Comparison of ENCODE assay signal across 1 cellular context in the genomic region with DNA sequence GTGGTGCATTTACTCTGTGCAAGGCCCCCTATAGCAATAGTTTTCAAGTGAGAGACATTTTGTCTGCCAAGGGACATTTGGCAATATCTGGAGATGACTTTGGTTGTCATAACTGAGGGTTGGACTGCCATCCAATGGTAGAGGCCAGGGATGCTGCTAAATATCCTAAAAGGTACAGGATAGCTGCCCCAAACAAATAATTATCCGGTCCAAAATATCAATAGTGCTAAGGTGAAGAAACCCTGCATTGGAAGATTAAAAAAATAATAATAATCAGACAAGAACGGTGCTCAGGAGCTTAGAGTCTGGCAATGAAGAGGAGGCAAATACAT.
TF ChIP-seq lines count a peak whose summit lies in the region.

No MANE protein-coding gene starts in this region.

TF ChIP-seq in H1, 55 proteins besides CTCF, POLR2A, EP300 and RAD21:
- no peak for TF ChIP-seq TAF7 (optimal IDR thresholded peaks at IDR 0.05; ENCODE audit: borderline replicate concordance, low read depth, low read length)
- no peak for TF ChIP-seq SIN3A (conservative IDR thresholded peaks at IDR 0.05 in 1 of 2, IDR thresholded peaks at IDR 0.05 in 1 of 2; ENCODE audit: low read depth in 1 of 2, low read length in 2 of 2)
- TF ChIP-seq JUN (IDR thresholded peaks at IDR 0.05; ENCODE audit: low read depth, low read length), result no peak
- TF ChIP-seq RFX5 (IDR thresholded peaks at IDR 0.05; ENCODE audit: borderline replicate concordance, low read depth, low read length), result no peak
- no peak for TF ChIP-seq CREB1 (IDR thresholded peaks at IDR 0.05)
- TF ChIP-seq, protein P1, sequence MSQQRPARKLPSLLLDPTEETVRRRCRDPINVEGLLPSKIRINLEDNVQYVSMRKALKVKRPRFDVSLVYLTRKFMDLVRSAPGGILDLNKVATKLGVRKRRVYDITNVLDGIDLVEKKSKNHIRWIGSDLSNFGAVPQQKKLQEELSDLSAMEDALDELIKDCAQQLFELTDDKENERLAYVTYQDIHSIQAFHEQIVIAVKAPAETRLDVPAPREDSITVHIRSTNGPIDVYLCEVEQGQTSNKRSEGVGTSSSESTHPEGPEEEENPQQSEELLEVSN (IDR thresholded peaks at IDR 0.05), result no peak
- TF ChIP-seq SP4 (IDR thresholded peaks at IDR 0.05; ENCODE audit: low read length), result no peak
- TF ChIP-seq, protein P2, sequence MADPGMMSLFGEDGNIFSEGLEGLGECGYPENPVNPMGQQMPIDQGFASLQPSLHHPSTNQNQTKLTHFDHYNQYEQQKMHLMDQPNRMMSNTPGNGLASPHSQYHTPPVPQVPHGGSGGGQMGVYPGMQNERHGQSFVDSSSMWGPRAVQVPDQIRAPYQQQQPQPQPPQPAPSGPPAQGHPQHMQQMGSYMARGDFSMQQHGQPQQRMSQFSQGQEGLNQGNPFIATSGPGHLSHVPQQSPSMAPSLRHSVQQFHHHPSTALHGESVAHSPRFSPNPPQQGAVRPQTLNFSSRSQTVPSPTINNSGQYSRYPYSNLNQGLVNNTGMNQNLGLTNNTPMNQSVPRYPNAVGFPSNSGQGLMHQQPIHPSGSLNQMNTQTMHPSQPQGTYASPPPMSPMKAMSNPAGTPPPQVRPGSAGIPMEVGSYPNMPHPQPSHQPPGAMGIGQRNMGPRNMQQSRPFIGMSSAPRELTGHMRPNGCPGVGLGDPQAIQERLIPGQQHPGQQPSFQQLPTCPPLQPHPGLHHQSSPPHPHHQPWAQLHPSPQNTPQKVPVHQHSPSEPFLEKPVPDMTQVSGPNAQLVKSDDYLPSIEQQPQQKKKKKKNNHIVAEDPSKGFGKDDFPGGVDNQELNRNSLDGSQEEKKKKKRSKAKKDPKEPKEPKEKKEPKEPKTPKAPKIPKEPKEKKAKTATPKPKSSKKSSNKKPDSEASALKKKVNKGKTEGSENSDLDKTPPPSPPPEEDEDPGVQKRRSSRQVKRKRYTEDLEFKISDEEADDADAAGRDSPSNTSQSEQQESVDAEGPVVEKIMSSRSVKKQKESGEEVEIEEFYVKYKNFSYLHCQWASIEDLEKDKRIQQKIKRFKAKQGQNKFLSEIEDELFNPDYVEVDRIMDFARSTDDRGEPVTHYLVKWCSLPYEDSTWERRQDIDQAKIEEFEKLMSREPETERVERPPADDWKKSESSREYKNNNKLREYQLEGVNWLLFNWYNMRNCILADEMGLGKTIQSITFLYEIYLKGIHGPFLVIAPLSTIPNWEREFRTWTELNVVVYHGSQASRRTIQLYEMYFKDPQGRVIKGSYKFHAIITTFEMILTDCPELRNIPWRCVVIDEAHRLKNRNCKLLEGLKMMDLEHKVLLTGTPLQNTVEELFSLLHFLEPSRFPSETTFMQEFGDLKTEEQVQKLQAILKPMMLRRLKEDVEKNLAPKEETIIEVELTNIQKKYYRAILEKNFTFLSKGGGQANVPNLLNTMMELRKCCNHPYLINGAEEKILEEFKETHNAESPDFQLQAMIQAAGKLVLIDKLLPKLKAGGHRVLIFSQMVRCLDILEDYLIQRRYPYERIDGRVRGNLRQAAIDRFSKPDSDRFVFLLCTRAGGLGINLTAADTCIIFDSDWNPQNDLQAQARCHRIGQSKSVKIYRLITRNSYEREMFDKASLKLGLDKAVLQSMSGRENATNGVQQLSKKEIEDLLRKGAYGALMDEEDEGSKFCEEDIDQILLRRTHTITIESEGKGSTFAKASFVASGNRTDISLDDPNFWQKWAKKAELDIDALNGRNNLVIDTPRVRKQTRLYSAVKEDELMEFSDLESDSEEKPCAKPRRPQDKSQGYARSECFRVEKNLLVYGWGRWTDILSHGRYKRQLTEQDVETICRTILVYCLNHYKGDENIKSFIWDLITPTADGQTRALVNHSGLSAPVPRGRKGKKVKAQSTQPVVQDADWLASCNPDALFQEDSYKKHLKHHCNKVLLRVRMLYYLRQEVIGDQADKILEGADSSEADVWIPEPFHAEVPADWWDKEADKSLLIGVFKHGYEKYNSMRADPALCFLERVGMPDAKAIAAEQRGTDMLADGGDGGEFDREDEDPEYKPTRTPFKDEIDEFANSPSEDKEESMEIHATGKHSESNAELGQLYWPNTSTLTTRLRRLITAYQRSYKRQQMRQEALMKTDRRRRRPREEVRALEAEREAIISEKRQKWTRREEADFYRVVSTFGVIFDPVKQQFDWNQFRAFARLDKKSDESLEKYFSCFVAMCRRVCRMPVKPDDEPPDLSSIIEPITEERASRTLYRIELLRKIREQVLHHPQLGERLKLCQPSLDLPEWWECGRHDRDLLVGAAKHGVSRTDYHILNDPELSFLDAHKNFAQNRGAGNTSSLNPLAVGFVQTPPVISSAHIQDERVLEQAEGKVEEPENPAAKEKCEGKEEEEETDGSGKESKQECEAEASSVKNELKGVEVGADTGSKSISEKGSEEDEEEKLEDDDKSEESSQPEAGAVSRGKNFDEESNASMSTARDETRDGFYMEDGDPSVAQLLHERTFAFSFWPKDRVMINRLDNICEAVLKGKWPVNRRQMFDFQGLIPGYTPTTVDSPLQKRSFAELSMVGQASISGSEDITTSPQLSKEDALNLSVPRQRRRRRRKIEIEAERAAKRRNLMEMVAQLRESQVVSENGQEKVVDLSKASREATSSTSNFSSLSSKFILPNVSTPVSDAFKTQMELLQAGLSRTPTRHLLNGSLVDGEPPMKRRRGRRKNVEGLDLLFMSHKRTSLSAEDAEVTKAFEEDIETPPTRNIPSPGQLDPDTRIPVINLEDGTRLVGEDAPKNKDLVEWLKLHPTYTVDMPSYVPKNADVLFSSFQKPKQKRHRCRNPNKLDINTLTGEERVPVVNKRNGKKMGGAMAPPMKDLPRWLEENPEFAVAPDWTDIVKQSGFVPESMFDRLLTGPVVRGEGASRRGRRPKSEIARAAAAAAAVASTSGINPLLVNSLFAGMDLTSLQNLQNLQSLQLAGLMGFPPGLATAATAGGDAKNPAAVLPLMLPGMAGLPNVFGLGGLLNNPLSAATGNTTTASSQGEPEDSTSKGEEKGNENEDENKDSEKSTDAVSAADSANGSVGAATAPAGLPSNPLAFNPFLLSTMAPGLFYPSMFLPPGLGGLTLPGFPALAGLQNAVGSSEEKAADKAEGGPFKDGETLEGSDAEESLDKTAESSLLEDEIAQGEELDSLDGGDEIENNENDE (IDR thresholded peaks at IDR 0.05; ENCODE audit: insufficient replicate concordance, low read length), result no peak
- no peak for TF ChIP-seq CHD1 (IDR thresholded peaks at IDR 0.05; ENCODE audit: low read depth, low read length)
- no peak for TF ChIP-seq KDM4A (IDR thresholded peaks at IDR 0.05; ENCODE audit: low read depth, low read length, severe bottlenecking)
- TF ChIP-seq SIX5 (IDR thresholded peaks at IDR 0.05; ENCODE audit: low read depth, low read length), result no peak
- no peak for TF ChIP-seq YY1 (IDR thresholded peaks at IDR 0.05; ENCODE audit: low read depth, low read length)
- TF ChIP-seq POU5F1 (IDR thresholded peaks at IDR 0.05; ENCODE audit: low read depth, low read length), result no peak
- TF ChIP-seq ASH2L (IDR thresholded peaks at IDR 0.05; ENCODE audit: low read length), result no peak
- no peak for TF ChIP-seq MAFK (IDR thresholded peaks at IDR 0.05; ENCODE audit: low read depth, low read length)
- no peak for TF ChIP-seq CBX5 (IDR thresholded peaks at IDR 0.05; ENCODE audit: low read depth, low read length)
- no peak for TF ChIP-seq TAF1 (IDR thresholded peaks at IDR 0.05; ENCODE audit: low read depth, low read length)
- no peak for TF ChIP-seq RNF2 (IDR thresholded peaks at IDR 0.05; ENCODE audit: borderline replicate concordance, low read depth, low read length, missing control alignments, poor library complexity, severe bottlenecking)
- TF ChIP-seq SP2 (IDR thresholded peaks at IDR 0.05; ENCODE audit: low read length), result no peak
- TF ChIP-seq, protein P3, sequence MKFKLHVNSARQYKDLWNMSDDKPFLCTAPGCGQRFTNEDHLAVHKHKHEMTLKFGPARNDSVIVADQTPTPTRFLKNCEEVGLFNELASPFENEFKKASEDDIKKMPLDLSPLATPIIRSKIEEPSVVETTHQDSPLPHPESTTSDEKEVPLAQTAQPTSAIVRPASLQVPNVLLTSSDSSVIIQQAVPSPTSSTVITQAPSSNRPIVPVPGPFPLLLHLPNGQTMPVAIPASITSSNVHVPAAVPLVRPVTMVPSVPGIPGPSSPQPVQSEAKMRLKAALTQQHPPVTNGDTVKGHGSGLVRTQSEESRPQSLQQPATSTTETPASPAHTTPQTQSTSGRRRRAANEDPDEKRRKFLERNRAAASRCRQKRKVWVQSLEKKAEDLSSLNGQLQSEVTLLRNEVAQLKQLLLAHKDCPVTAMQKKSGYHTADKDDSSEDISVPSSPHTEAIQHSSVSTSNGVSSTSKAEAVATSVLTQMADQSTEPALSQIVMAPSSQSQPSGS (IDR thresholded peaks at IDR 0.05; ENCODE audit: low read length), result no peak
